In the genomic region with DNA sequence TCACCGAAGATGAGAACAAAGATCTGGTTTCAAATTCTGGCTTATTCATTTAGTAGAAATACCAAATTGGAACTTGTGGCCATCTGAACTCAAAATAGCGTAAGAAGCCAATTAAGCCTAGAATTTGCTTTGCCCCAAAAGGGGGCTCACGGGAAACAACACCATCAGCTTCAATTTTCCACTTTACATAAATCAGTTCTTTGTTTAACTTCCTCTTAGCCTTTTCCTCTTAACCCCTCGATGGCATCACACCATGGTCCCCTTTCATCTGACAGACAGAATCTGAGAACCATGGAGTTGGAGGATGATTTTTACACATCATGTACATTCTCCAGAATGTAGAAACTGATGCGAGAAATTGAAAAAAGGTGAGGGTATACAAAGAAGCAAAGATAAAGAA, we compare ENCODE assay signal across 15 cellular contexts.
"Had no signal": no experiment of that assay in that cellular context is flagged by ENCODE, and none has a peak within 500 bp of the region (broad histone marks: within the 10 kb centered on the region; RNA-seq: fewer than 3 reads in every experiment).

No MANE protein-coding gene starts in this region.

- ATAC-seq: effector memory CD8-positive, alpha-beta T cell; heart right ventricle; left lung had no signal

- H3K4me1 ChIP-seq: left lung, upper lobe of left lung had no signal

- H3K27me3 Mint-ChIP-seq: effector memory CD8-positive, alpha-beta T cell; progenitor cell of endocrine pancreas had no signal

- H3K27ac Mint-ChIP-seq: effector memory CD8-positive, alpha-beta T cell; progenitor cell of endocrine pancreas; T-helper 1 cell treated with Interleukin-12 subunit alpha and Interleukin-12 subunit beta and Interleukin-4 antibody, amounts not matched to agents 30 μg/mL and 1 μg/mL, for 36 hours had no signal

- H3K9me3 ChIP-seq: esophagus squamous epithelium, heart right ventricle, left lung, thoracic aorta, upper lobe of left lung had no signal

- H3K36me3 ChIP-seq: cardiac muscle cell, esophagus squamous epithelium, heart right ventricle, left lung, thoracic aorta, upper lobe of left lung had no signal

- DNase-seq: activated CD4-positive, alpha-beta T cell treated with anti-CD3 and anti-CD28 coated beads for 1 hour; amniotic stem cell; dermis blood vessel endothelial cell; effector memory CD8-positive, alpha-beta T cell; esophagus squamous epithelium; heart right ventricle; left lung; midbrain; upper lobe of left lung had no signal

- H3K9me3 Mint-ChIP-seq: effector memory CD8-positive, alpha-beta T cell; T-helper 1 cell treated with Interleukin-12 subunit alpha and Interleukin-12 subunit beta and Interleukin-4 antibody, amounts not matched to agents 30 μg/mL and 1 μg/mL, for 36 hours had no signal

- H3K27me3 ChIP-seq: cardiac muscle cell, esophagus squamous epithelium, heart right ventricle, left lung, upper lobe of left lung had no signal

- H3K27ac ChIP-seq: cardiac muscle cell, esophagus squamous epithelium, heart right ventricle, left lung, upper lobe of left lung, VCaP had no signal

- H3K4me3 Mint-ChIP-seq: effector memory CD8-positive, alpha-beta T cell; neural crest cell; T-helper 1 cell treated with Interleukin-12 subunit alpha and Interleukin-12 subunit beta and Interleukin-4 antibody, amounts not matched to agents 30 μg/mL and 1 μg/mL, for 36 hours had no signal

- H3K4me3 ChIP-seq: cardiac muscle cell, esophagus squamous epithelium, heart right ventricle, left lung, thoracic aorta, upper lobe of left lung had no signal
